Comparison of ENCODE assay signal across 8 cellular contexts in genomic region chr14:88792572-88793258, GRCh38. TPM values are rescaled to one million over a fixed set of nuclear protein-coding genes. Genes with fewer than 3 reads are reported as not detected.
A peak's percentile ranks its signal among the peaks of the same experiment; 100 is the strongest.
DNase-seq lines count a peak whose midpoint lies in the region; TF ChIP-seq lines count a peak whose summit lies in the region.

Gene EML5 (minus strand): TSS chr14:88792953. CDS start chr14:88792503, 450 bp downstream.

- H2BK20ac ChIP-seq in H9 (ENCODE audit: low read depth, low read length, poor library complexity, severe bottlenecking), result no peak within 1 kb of the TSS

- H3K27ac Mint-ChIP-seq in H9, result no peak within 1 kb of the TSS

- H3K18ac ChIP-seq in H9 (ENCODE audit: insufficient read length, low read depth, low read length), result no peak within 1 kb of the TSS

- no peak within 1 kb of the TSS; the same call in 1 of the 2 replicates for H3K14ac ChIP-seq in H9 (ENCODE audit: insufficient read depth, low read length)

- H3K4me3 ChIP-seq in osteoblast (ENCODE audit: insufficient read depth, low read length), result peak within 1 kb of the TSS; percentile 73

- H3K4me2 ChIP-seq in H9 (ENCODE audit: insufficient read depth, insufficient read length, low read length) (peak within 1 kb of the TSS; percentile 92), osteoblast (ENCODE audit: insufficient read depth, low read length) (peak within 1 kb of the TSS; percentile 89)

- H4K20me1 ChIP-seq in H9 (ENCODE audit: control insufficient read depth, insufficient read depth, insufficient read length), result no peaks in the 10 kb centered on the region
- H4K20me1 ChIP-seq in osteoblast (ENCODE audit: insufficient read depth, low read length), result no peaks in the 10 kb centered on the region

- H3K23ac ChIP-seq in H9 (ENCODE audit: insufficient read length, low read depth, low read length), result no peak within 1 kb of the TSS

- H3K56ac ChIP-seq in H9 (ENCODE audit: insufficient read length, low read depth, low read length), result no peak within 1 kb of the TSS

- no peak within 1 kb of the TSS for H2AK5ac ChIP-seq in H9 (ENCODE audit: insufficient read length, low read length)

- H2AFZ ChIP-seq in H9 (ENCODE audit: low read length) (peak within 1 kb of the TSS; percentile 2), osteoblast (ENCODE audit: low read length) (peak within 1 kb of the TSS; percentile 92)

- H3T11ph ChIP-seq in H9 (ENCODE audit: low read length), result no peak within 1 kb of the TSS

- H3K79me2 ChIP-seq in H9 (ENCODE audit: insufficient read depth, low read length), result no peaks in the 10 kb centered on the region
- no peaks in the 10 kb centered on the region for H3K79me2 ChIP-seq in osteoblast (ENCODE audit: insufficient read depth, low read length)

- no peak within 1 kb of the TSS for H4K5ac ChIP-seq in H9 (ENCODE audit: insufficient read length, low read depth, low read length)

- H3K4me1 ChIP-seq in ES-I3 (ENCODE audit: insufficient read depth, low read length) (no peaks in the 10 kb centered on the region), H9 (ENCODE audit: insufficient read depth, low read length) (no peaks in the 10 kb centered on the region), osteoblast (ENCODE audit: insufficient read depth, low read length) (no peaks in the 10 kb centered on the region)

- no peak within 1 kb of the TSS for H4K8ac ChIP-seq in H9 (replicated peaks; ENCODE audit: insufficient read length, low read depth, low read length)

- H3K27me3 ChIP-seq in H9 (ENCODE audit: insufficient read depth, low read length), result peaks cover 18% of the 10 kb centered on the region; the same call in 1 of the 2 replicates
- H3K27me3 ChIP-seq in osteoblast (ENCODE audit: insufficient read depth, low read length), result peaks cover 30% of the 10 kb centered on the region

- WGBS in H9 (ENCODE audit: extremely low coverage, insufficient read length, low lambda C conversion rate), result no CpG with 5 or more reads among the region's 92 CpGs

- H3K9ac ChIP-seq in ES-I3 (ENCODE audit: low read depth, low read length), result peak within 1 kb of the TSS; percentile 53
- H3K9ac ChIP-seq in H9 (ENCODE audit: extremely low read depth, insufficient read length, low read length), result peak within 1 kb of the TSS; percentile 28

- H3K36me3 Mint-ChIP-seq in H9 (ENCODE audit: insufficient read depth in 1 of 3, low read depth in 3 of 3), result no peaks in the 10 kb centered on the region

- no peak within 1 kb of the TSS; the same call in 1 of the 2 replicates for H2BK15ac ChIP-seq in H9 (ENCODE audit: low read depth, low read length)

- in situ Hi-C loops in SK-MEL-5 (cut with HindIII; ENCODE audit: low pct_unique_long_range_greater_than_20kb, low sequenced_read_pairs), result no loop called here

- H3K9me3 ChIP-seq in ES-I3 (ENCODE audit: control insufficient read depth, insufficient read depth, low read length) (no peaks in the 10 kb centered on the region), H9 (ENCODE audit: control insufficient read depth, low read depth, low read length) (no peaks in the 10 kb centered on the region), osteoblast (ENCODE audit: low read depth, low read length) (no peaks in the 10 kb centered on the region)

- no peaks in the 10 kb centered on the region for H3K79me1 ChIP-seq in H9 (ENCODE audit: insufficient read depth, low read depth, low read length, poor library complexity, severe bottlenecking)

- no peaks in the 10 kb centered on the region for H3K9me3 Mint-ChIP-seq in H9

- peaks cover 60% of the 10 kb centered on the region for H3K27me3 Mint-ChIP-seq in H9 (ENCODE audit: low read depth)

- H2BK12ac ChIP-seq in H9 (ENCODE audit: insufficient read length, low read depth, low read length), result no peak within 1 kb of the TSS

- no peaks in the 10 kb centered on the region for H3K36me3 ChIP-seq in ES-I3 (ENCODE audit: insufficient read depth, low read length)
- H3K36me3 ChIP-seq in osteoblast (ENCODE audit: insufficient read depth, low read length), result no peaks in the 10 kb centered on the region

- H3K4me1 Mint-ChIP-seq in H9, result peaks cover 4 to 7% of the 10 kb centered on the region in 2 experiments; a peak in 3 of 4 replicates

- peak within 1 kb of the TSS; percentile 67 to 88 for H3K4me3 Mint-ChIP-seq in H9

- H2BK5ac ChIP-seq in H9 (ENCODE audit: insufficient read length, low read length), result no peak within 1 kb of the TSS

- peaks cover 11% of the 10 kb centered on the region for H3K23me2 ChIP-seq in H9 (ENCODE audit: insufficient read length, low read depth, low read length, poor library complexity, severe bottlenecking)

- H4K91ac ChIP-seq in H9 (ENCODE audit: insufficient read length, low read depth, low read length), result no peak within 1 kb of the TSS

- TF ChIP-seq CTCF in H9 (conservative IDR thresholded peaks at IDR 0.05) (peak; percentile 41), osteoblast (IDR thresholded peaks at IDR 0.05; ENCODE audit: extremely low read depth, low read depth, low read length) (no peak)

- H3K27ac ChIP-seq in H9 (ENCODE audit: insufficient read length, low read depth, low read length), result no peak within 1 kb of the TSS
- no peak within 1 kb of the TSS for H3K27ac ChIP-seq in osteoblast (ENCODE audit: low read depth, low read length)
- H3K27ac ChIP-seq in temporal lobe (ENCODE audit: low read depth, low read length), result peak within 1 kb of the TSS; percentile 50

- H3K4ac ChIP-seq in H9 (ENCODE audit: low read depth, low read length), result no peak within 1 kb of the TSS

- peak; percentile 77 for DNase-seq in H9
- peak; percentile 88 for DNase-seq in LoVo (ENCODE audit: low spot score)
- DNase-seq in SK-MEL-5 (ENCODE audit: low read depth, low spot score), result peak; percentile 43
- DNase-seq in activated naive CD4-positive, alpha-beta T cell treated with anti-CD3 and anti-CD28 coated beads, Interleukin-2, amount 50 U/mL, for 16 hours, result peak; percentile 88
- DNase-seq in glomerular visceral epithelial cell (ENCODE audit: extremely low spot score), result peak; percentile 79
- peak; percentile 93 for DNase-seq in osteoblast (ENCODE audit: insufficient read length, low spot score, missing footprints)

- no peak within 1 kb of the TSS for H2BK120ac ChIP-seq in H9 (ENCODE audit: low read depth, low read length, poor library complexity, severe bottlenecking)

RNA-seq across cellular contexts. Expression of gene EML5, which starts in this region (rescaled TPM):
- total RNA-seq in H9 (2021) (0.61 and 0.81 TPM in 2 replicates), osteoblast (under 0.01 TPM in 2 replicates), temporal lobe (20.7 TPM)
- total RNA-seq in SK-MEL-5 (2014; rRNA removed; shearing (Covaris generic)), result 0.16 and 0.53 TPM in 2 replicates
- 0.23 and 0.39 TPM in 2 replicates for polyA plus RNA-seq in SK-MEL-5 (2015; cell fraction: cytosol; rRNA removed)
- 0.56 and 1.0 TPM in 2 replicates for polyA plus RNA-seq in SK-MEL-5 (2015; cell fraction: nucleus; rRNA removed)

Comparison
In these comparisons a context has a peak if more than half of its experiments do, and no peak if none do; other contexts are left out.
1. RNA of gene EML5 (total RNA-seq): 20.7 TPM in temporal lobe (single experiment); 0.61 to 0.81 TPM in H9, 0.16 to 0.53 TPM in SK-MEL-5 and under 0.01 TPM in osteoblast; every median in the first group is over 10 times any median in the second.
2. Peak in DNase-seq, H3K9ac ChIP-seq and H3K4me2 ChIP-seq in H9; RNA of the gene not detected or under 1 TPM.
3. Peak in DNase-seq, H3K4me3 ChIP-seq and H3K4me2 ChIP-seq in osteoblast; RNA of the gene not detected or under 1 TPM.
4. DNase-seq: peak in every context shown above with its lines; median percentile 93 in osteoblast; 88 in LoVo; 88 in activated naive CD4-positive, alpha-beta T cell treated with anti-CD3 and anti-CD28 coated beads, Interleukin-2, amount 50 U/mL, for 16 hours; 79 in glomerular visceral epithelial cell; 77 in H9; 43 in SK-MEL-5.